10 cellular contexts compared by ENCODE assay signal in the genomic region with DNA sequence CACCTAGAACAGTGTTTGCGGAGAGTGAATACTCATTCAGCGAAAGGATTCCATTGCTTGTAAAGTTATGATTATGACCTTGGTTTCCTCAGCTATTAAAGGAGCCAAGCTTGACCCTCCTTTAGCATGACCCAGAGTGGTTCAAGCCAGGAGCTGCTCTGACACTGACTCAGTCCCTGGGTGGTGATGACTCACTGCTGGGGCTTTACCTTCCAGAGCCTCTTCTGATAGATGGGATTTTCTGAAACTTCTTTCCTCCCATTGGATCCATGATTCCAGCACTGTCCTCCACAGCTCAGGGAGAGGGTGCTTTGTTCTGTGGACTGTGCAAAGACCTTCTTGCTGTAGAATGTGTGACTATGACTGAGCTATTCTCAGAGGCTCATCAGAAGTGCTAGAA.
A peak's percentile ranks its signal among the peaks of the same experiment; 100 is the strongest.
DNase-seq lines count a peak whose midpoint lies in the region; ATAC-seq, FAIRE-seq and TF ChIP-seq lines count a peak whose summit lies in the region.
"Had no signal": no experiment of that assay in that cellular context is flagged by ENCODE, and none has a peak within 500 bp of the region (broad histone marks: within the 10 kb centered on the region; RNA-seq: fewer than 3 reads in every experiment).

No MANE protein-coding gene starts in this region.

- H3K4me3 ChIP-seq in astrocyte of the spinal cord (ENCODE audit: low read depth, low read length) (no peak overlapping the region), heart left ventricle (no peak overlapping the region)
- H3K4me3 ChIP-seq in CD8-positive, alpha-beta T cell (ENCODE audit: low read depth, low read length) = no peak overlapping the region

- 97 to 100% (median 99%) methylated on average over 2 of the region's 2 CpGs for WGBS in heart left ventricle, 4 donors

- no peaks in the 10 kb centered on the region for H3K27me3 Mint-ChIP-seq in CD8-positive, alpha-beta T cell (ENCODE audit: low read depth)

- no peaks in the 10 kb centered on the region for H3K36me3 ChIP-seq in heart left ventricle
- H3K36me3 ChIP-seq in CD8-positive, alpha-beta T cell (ENCODE audit: insufficient read depth, low read length) = no peaks in the 10 kb centered on the region

- DNase-seq in AG08396 (ENCODE audit: low spot score) (peak; percentile 26), astrocyte of the spinal cord (ENCODE audit: low read depth, low spot score) (peak; percentile 25), frontal cortex (ENCODE audit: low spot score in 2 of 2) (no peak), heart left ventricle (no peak), NCI-H748 treated with DMSO at 0.1 percent for 48 hours (lab: John Stamatoyannopoulos, UW) (no peak)
- DNase-seq in CD8-positive, alpha-beta T cell = no peak

- no peaks in the 10 kb centered on the region for H3K9me3 Mint-ChIP-seq in CD8-positive, alpha-beta T cell

- no peak for FAIRE-seq in frontal cortex (lab: Jason Lieb, UNC)
- FAIRE-seq: endometrium, G401.6 had no signal

- H3K27me3 ChIP-seq in heart left ventricle = peaks cover 0 to 24% (median 0%) of the 10 kb centered on the region in 9 donors
- no peaks in the 10 kb centered on the region for H3K27me3 ChIP-seq in CD8-positive, alpha-beta T cell (ENCODE audit: insufficient read depth, low read length)

- in situ Hi-C loops in astrocyte of the spinal cord (cut with HindIII; ENCODE audit: low sequenced_read_pairs) = no loop called here

- H3K4me1 Mint-ChIP-seq in CD8-positive, alpha-beta T cell (ENCODE audit: low read depth) = peaks cover 49% of the 10 kb centered on the region

- no peak for TF ChIP-seq CTCF in astrocyte of the spinal cord (IDR thresholded peaks at IDR 0.05; ENCODE audit: low read depth, low read length)
- TF ChIP-seq CTCF in heart left ventricle (IDR thresholded peaks at IDR 0.05) = no peak
- no peak for TF ChIP-seq CTCF in CD8-positive, alpha-beta T cell (IDR thresholded peaks at IDR 0.05)

- ATAC-seq in GM18867 (IDR thresholded peaks at IDR 0.05; ENCODE audit: unreplicated experiment) = peak; percentile 35
- ATAC-seq in HG03175 (IDR thresholded peaks at IDR 0.05; ENCODE audit: unreplicated experiment) = peak; percentile 18
- no peak for ATAC-seq in heart left ventricle
- no peak for ATAC-seq in CD8-positive, alpha-beta T cell

- H3K9me3 ChIP-seq in heart left ventricle = no peaks in the 10 kb centered on the region
- no peaks in the 10 kb centered on the region for H3K9me3 ChIP-seq in CD8-positive, alpha-beta T cell (ENCODE audit: low read length)

- H3K4me1 ChIP-seq in heart left ventricle = peaks cover 0 to 20% (median 0%) of the 10 kb centered on the region in 12 donors
- H3K4me1 ChIP-seq in CD8-positive, alpha-beta T cell (ENCODE audit: insufficient read depth, low read length) = peaks cover 39% of the 10 kb centered on the region

- POLR2A ChIA-PET in CD8-positive, alpha-beta T cell (lab: Charles Lee) = interaction anchor here (1.3 kb wide), 1 partner anchor 31 kb away, joined by 4 read pairs; no protein-coding TSS in a partner anchor

- no peak for TF ChIP-seq POLR2A in heart left ventricle (IDR thresholded peaks at IDR 0.05)

- no peak overlapping the region for H3K4me3 Mint-ChIP-seq in CD8-positive, alpha-beta T cell

- H3K36me3 Mint-ChIP-seq in CD8-positive, alpha-beta T cell = no peaks in the 10 kb centered on the region

- CTCF ChIA-PET in CD8-positive, alpha-beta T cell (lab: Charles Lee) = interaction anchor here (1.4 to 10.8 kb wide), 2 partner anchors 37 to 43 kb away, joined by 9 to 135 read pairs; no protein-coding TSS in a partner anchor

- H3K27ac ChIP-seq in heart left ventricle = no peak overlapping the region
- H3K27ac ChIP-seq in CD8-positive, alpha-beta T cell (ENCODE audit: low read depth, low read length) = no peak overlapping the region

- intact Hi-C loops in heart left ventricle (cut with DNase I) = loop anchor here in 3 of 10 donors (5.0 to 10.0 kb wide), 2 partner anchors 43 to 251 kb away; no protein-coding TSS in a partner anchor
- intact Hi-C loops in CD8-positive, alpha-beta T cell (cut with DNase I, micrococcal nuclease) = no loop called here

- H3K27ac Mint-ChIP-seq in CD8-positive, alpha-beta T cell = no peak overlapping the region

Comparison
In these comparisons a context has a peak if more than half of its experiments do, and no peak if none do; other contexts are left out.
1. DNase-seq: peak in AG08396 (single experiment) and astrocyte of the spinal cord (single experiment); none in frontal cortex (0 of 2), heart left ventricle (0 of 5), CD8-positive, alpha-beta T cell (0 of 7) and NCI-H748 treated with DMSO at 0.1 percent for 48 hours (single experiment).
2. ATAC-seq: peak in GM18867 (single experiment) and HG03175 (single experiment); none in heart left ventricle (0 of 4) and CD8-positive, alpha-beta T cell (single experiment).